13 cellular contexts compared by ENCODE assay signal in the genomic region with DNA sequence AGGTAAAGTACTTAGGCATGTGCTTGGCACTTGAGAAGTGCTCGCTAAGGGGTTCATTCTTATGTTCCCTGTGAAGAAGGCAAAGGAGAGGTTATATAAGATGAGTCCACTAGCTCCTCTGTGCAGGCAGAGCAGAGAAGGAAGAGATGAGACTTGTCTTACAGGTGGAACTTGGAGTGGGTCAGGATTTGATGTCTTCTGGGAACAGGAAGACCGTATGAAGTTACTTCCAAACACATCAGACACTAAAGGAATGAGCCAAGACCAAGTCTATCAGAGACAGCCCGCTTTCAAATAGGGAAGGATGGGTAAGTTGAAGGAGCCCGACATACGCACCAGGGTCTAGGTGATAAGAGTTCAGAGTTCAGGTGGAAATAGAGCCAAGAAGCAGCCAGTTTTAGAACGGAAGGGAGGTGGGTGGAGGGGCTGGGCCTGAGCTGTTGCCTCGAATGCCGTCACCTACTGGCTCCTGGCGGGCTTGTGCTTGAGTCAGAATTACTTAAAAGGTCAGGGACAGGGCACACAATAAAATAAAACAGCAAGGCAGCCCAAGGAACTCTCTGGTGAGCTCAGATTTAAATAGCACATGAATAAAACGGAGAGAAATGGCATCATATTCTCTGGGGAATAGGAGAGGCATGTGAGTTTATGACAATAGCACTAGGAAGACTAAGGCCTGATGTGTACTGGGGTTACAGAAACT. TPM values are rescaled to one million over a fixed set of nuclear protein-coding genes. Genes with fewer than 3 reads are reported as not detected.
A peak's percentile ranks its signal among the peaks of the same experiment; 100 is the strongest.
DNase-seq lines count a peak whose midpoint lies in the region; ATAC-seq, FAIRE-seq and TF ChIP-seq lines count a peak whose summit lies in the region.
"Had no signal": no experiment of that assay in that cellular context is flagged by ENCODE, and none has a peak within 500 bp of the region (broad histone marks: within the 10 kb centered on the region; RNA-seq: fewer than 3 reads in every experiment).

No MANE protein-coding gene starts in this region.

- no peaks in the 10 kb centered on the region for H3K27me3 ChIP-seq in BLaER1
- H3K27me3 ChIP-seq in thyroid gland, result no peaks in the 10 kb centered on the region
- H3K27me3 ChIP-seq: testis had no signal

- H3K4me1 Mint-ChIP-seq in endothelial cell (ENCODE audit: unreplicated experiment), result no peaks in the 10 kb centered on the region
- H3K4me1 Mint-ChIP-seq: brain; CD4-positive, CD25-positive, alpha-beta regulatory T cell; memory B cell had no signal

- DNase-seq in RCC 7860 (ENCODE audit: low spot score), result peak; percentile 93
- peak; percentile 19 for DNase-seq in fibroblast of gingiva (ENCODE audit: low read depth)
- peak; percentile 89 for DNase-seq in posterior vena cava (ENCODE audit: low spot score)
- DNase-seq in endothelial cell (ENCODE audit: low spot score), result no peak
- no peak for DNase-seq in thyroid gland
- DNase-seq: activated T-cell treated with anti-CD3 and anti-CD28 coated beads for 4 hours; CD4-positive, CD25-positive, alpha-beta regulatory T cell; testis had no signal

- no peak overlapping the region for H3K4me3 Mint-ChIP-seq in endothelial cell (ENCODE audit: unreplicated experiment)
- H3K4me3 Mint-ChIP-seq: brain; CD4-positive, CD25-positive, alpha-beta regulatory T cell; memory B cell had no signal

- no peak for ATAC-seq in GM19324 (IDR thresholded peaks at IDR 0.05; ENCODE audit: low FRiP score, unreplicated experiment)
- ATAC-seq in GM18868 (IDR thresholded peaks at IDR 0.05; ENCODE audit: unreplicated experiment), result no peak

- no peaks in the 10 kb centered on the region; the same call in 1 of the 2 replicates for H3K9me3 ChIP-seq in BLaER1
- H3K9me3 ChIP-seq in thyroid gland, result no peaks in the 10 kb centered on the region
- H3K9me3 ChIP-seq: testis had no signal

- no peaks in the 10 kb centered on the region for H3K36me3 Mint-ChIP-seq in endothelial cell (ENCODE audit: low read depth, unreplicated experiment)
- H3K36me3 Mint-ChIP-seq: brain; CD4-positive, CD25-positive, alpha-beta regulatory T cell; memory B cell had no signal

- H3K9ac ChIP-seq in BLaER1, result no peak overlapping the region

- no peaks in the 10 kb centered on the region for H3K9me3 Mint-ChIP-seq in endothelial cell (ENCODE audit: unreplicated experiment)
- H3K9me3 Mint-ChIP-seq: memory B cell had no signal

- H3K27ac Mint-ChIP-seq in endothelial cell (ENCODE audit: unreplicated experiment), result no peak overlapping the region
- H3K27ac Mint-ChIP-seq: brain; CD4-positive, CD25-positive, alpha-beta regulatory T cell; memory B cell had no signal

- H3K27ac ChIP-seq in BLaER1 (no peak overlapping the region), thyroid gland (peak overlapping the region in 1 of 3 donors; percentile 17)
- H3K27ac ChIP-seq: testis had no signal

- intact Hi-C loops in posterior vena cava (cut with DNase I), result no loop called here
- intact Hi-C loops in thyroid gland (cut with DNase I), result no loop called here

- peaks cover 6% of the 10 kb centered on the region for H3K4me1 ChIP-seq in BLaER1
- no peaks in the 10 kb centered on the region for H3K4me1 ChIP-seq in thyroid gland
- H3K4me1 ChIP-seq: testis had no signal

- no peak for TF ChIP-seq POLR2A in thyroid gland (IDR thresholded peaks at IDR 0.05)

- WGBS in thyroid gland, 2 donors, result 63 to 72% methylated on average over 10 of the region's 10 CpGs

- peak; percentile 83 for FAIRE-seq in RCC 7860 (lab: Jason Lieb, UNC)

- no peaks in the 10 kb centered on the region for H4K20me1 ChIP-seq in BLaER1

- no peak for TF ChIP-seq CTCF in endothelial cell (IDR thresholded peaks at IDR 0.05; ENCODE audit: unreplicated experiment)
- TF ChIP-seq CTCF in thyroid gland (IDR thresholded peaks at IDR 0.05), result no peak

- 0 out of 2 replicates have a peak overlapping the region, but pooled peaks have one; percentile 5 for H3K4me2 ChIP-seq in BLaER1

- H3K4me3 ChIP-seq in BLaER1 (no peak overlapping the region), thyroid gland (replicated peaks in 1 of 3) (no peak overlapping the region)
- H3K4me3 ChIP-seq: testis had no signal

- peaks cover 2% of the 10 kb centered on the region for H3K27me3 Mint-ChIP-seq in endothelial cell (ENCODE audit: unreplicated experiment)
- H3K27me3 Mint-ChIP-seq: brain had no signal

- no peaks in the 10 kb centered on the region for H3K36me3 ChIP-seq in BLaER1
- H3K36me3 ChIP-seq in thyroid gland, result no peaks in the 10 kb centered on the region

RNA-seq across cellular contexts. Expression of a gene that starts 56.1 kb away (rescaled TPM):
- total RNA-seq in posterior vena cava (10 to 100 TPM; 45.4 to 52.6 TPM), endothelial cell (ENCODE audit: unreplicated experiment) (164 TPM), thyroid gland (10 to 100 TPM; 21.3 to 99.2 (median 39.6) TPM)

Comparison
In these comparisons a context has a peak if more than half of its experiments do, and no peak if none do; other contexts are left out.
1. DNase-seq: peak in RCC 7860 (single experiment), fibroblast of gingiva (single experiment) and posterior vena cava (single experiment); none in endothelial cell (single experiment) and thyroid gland (0 of 2).